ENCODE assay signal across 8 cellular contexts in the genomic region with DNA sequence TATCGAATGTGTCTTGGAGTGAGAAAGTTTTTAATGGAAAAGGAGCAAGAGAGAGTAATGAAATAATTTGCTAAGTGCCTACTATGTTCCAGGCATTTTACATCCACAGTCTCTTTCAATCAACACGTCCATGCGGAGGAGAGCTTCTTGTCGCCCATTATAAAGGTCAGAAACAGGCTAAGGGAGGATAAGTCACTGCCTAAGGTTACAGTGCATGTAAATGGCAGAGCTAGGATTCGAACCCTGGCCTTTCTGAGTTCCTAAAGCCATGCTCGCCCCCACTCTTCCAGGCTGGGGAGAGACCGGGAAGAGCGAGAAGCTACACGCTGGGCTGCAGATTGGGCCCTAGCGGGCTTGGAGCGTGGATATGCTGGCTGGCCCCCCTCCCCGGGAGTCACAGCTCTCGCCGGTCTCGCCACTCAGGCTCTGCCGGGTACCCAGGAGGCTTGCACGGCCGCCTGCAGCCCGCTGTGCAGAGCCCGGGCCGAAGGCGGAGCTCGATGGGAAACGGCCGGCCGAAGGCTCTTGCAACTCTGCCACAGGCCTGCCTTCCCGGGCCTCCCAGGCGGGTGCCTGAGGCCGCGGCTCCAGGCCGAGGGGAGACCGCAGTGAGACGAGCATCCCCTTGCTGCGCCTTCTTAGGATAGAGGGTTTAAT. TPM values are rescaled to one million over a fixed set of nuclear protein-coding genes. Genes with fewer than 3 reads are reported as not detected.
DNase-seq lines count a peak whose midpoint lies in the region; ATAC-seq and TF ChIP-seq lines count a peak whose summit lies in the region.

No MANE protein-coding gene starts in this region.

- in situ Hi-C loops in T47D (cut with HindIII; ENCODE audit: low pct_unique_long_range_greater_than_20kb, low sequenced_read_pairs), result no loop called here

- no peak overlapping the region for H3K4me3 Mint-ChIP-seq in stimulated activated memory B cell treated with anti-CD40 and anti-IgM and Interleukin-4, amounts not matched to agents 10 μg/mL and 1 μg/mL and 100 μg/mL, for 72 hours

- no peak for TF ChIP-seq CTCF in C4-2B (conservative IDR thresholded peaks at IDR 0.05)

- no peaks in the 10 kb centered on the region for H3K36me3 Mint-ChIP-seq in stimulated activated memory B cell treated with anti-CD40 and anti-IgM and Interleukin-4, amounts not matched to agents 10 μg/mL and 1 μg/mL and 100 μg/mL, for 72 hours

- peak overlapping the region; percentile 43 for H3K27ac ChIP-seq in C4-2B
- no peak overlapping the region for H3K27ac ChIP-seq in HUES6 (ENCODE audit: low read depth, low read length)
- H3K27ac ChIP-seq in mucosa of rectum (ENCODE audit: low read depth in 2 of 2, low read length in 2 of 2), result no peak overlapping the region

- no peaks in the 10 kb centered on the region for H3K9me3 ChIP-seq in HUES6 (ENCODE audit: control insufficient read depth, insufficient read depth, low read depth, low read length)
- no peaks in the 10 kb centered on the region for H3K9me3 ChIP-seq in mucosa of rectum (ENCODE audit: control insufficient read depth in 2 of 2, low read length in 2 of 2)

- H3K4me1 ChIP-seq in HUES6 (ENCODE audit: control insufficient read depth, insufficient read depth, low read length) (peaks cover 63% of the 10 kb centered on the region), mucosa of rectum (ENCODE audit: control insufficient read depth in 2 of 2, insufficient read depth in 2 of 2, low read length in 2 of 2) (peaks cover 6 to 26% of the 10 kb centered on the region in 2 donors)

- H3K27me3 Mint-ChIP-seq in stimulated activated memory B cell treated with anti-CD40 and anti-IgM and Interleukin-4, amounts not matched to agents 10 μg/mL and 1 μg/mL and 100 μg/mL, for 72 hours, result peaks cover 91% of the 10 kb centered on the region

- H3K27ac Mint-ChIP-seq in stimulated activated memory B cell treated with anti-CD40 and anti-IgM and Interleukin-4, amounts not matched to agents 10 μg/mL and 1 μg/mL and 100 μg/mL, for 72 hours, result no peak overlapping the region

- ATAC-seq in GM21367 (IDR thresholded peaks at IDR 0.05; ENCODE audit: unreplicated experiment) (no peak), GM18498 (IDR thresholded peaks at IDR 0.05; ENCODE audit: unreplicated experiment) (no peak)
- ATAC-seq in stimulated activated memory B cell treated with anti-CD40 and anti-IgM and Interleukin-4, amounts not matched to agents 10 μg/mL and 1 μg/mL and 100 μg/mL, for 72 hours, result no peak

- H3K9ac ChIP-seq in HUES6 (ENCODE audit: low read length) (no peak overlapping the region), mucosa of rectum (ENCODE audit: low read depth in 1 of 2, low read length in 2 of 2) (no peak overlapping the region)

- peaks cover 47% of the 10 kb centered on the region for H3K4me1 Mint-ChIP-seq in stimulated activated memory B cell treated with anti-CD40 and anti-IgM and Interleukin-4, amounts not matched to agents 10 μg/mL and 1 μg/mL and 100 μg/mL, for 72 hours

- DNase-seq in T47D (ENCODE audit: low read depth in 1 of 2, low spot score in 1 of 2) (peak; percentile 62 to 78), mucosa of gallbladder (ENCODE audit: low spot score) (no peak)

- H3K9me3 Mint-ChIP-seq in stimulated activated memory B cell treated with anti-CD40 and anti-IgM and Interleukin-4, amounts not matched to agents 10 μg/mL and 1 μg/mL and 100 μg/mL, for 72 hours, result no peaks in the 10 kb centered on the region

- peak overlapping the region; percentile 40 for H3K4me3 ChIP-seq in HUES6 (ENCODE audit: low read depth, low read length)
- peak overlapping the region; percentile 13 to 18 for H3K4me3 ChIP-seq in mucosa of rectum (ENCODE audit: low read length in 2 of 2)

- H3K27me3 ChIP-seq in HUES6 (ENCODE audit: control insufficient read depth, insufficient read depth, low read length), result peaks cover 100% of the 10 kb centered on the region
- peaks cover 76 to 86% of the 10 kb centered on the region in 2 donors for H3K27me3 ChIP-seq in mucosa of rectum (ENCODE audit: control insufficient read depth in 2 of 2, insufficient read depth in 2 of 2, low read length in 2 of 2)

- H3K36me3 ChIP-seq in HUES6 (ENCODE audit: control insufficient read depth, insufficient read depth, low read length) (no peaks in the 10 kb centered on the region), mucosa of rectum (ENCODE audit: control insufficient read depth in 2 of 2, insufficient read depth in 2 of 2, low read length in 2 of 2) (no peaks in the 10 kb centered on the region)

RNA-seq across cellular contexts. Expression of a gene that starts 0.8 kb away (rescaled TPM):
- 0.17 TPM for total RNA-seq in mucosa of gallbladder
